ENCODE assay signal across 8 cellular contexts in genomic region chr1:201882665-201883132, GRCh38. TPM values are rescaled to one million over a fixed set of nuclear protein-coding genes. Genes with fewer than 3 reads are reported as not detected.
A peak's percentile ranks its signal among the peaks of the same experiment; 100 is the strongest.
DNase-seq lines count a peak whose midpoint lies in the region; ATAC-seq and TF ChIP-seq lines count a peak whose summit lies in the region.

No MANE protein-coding gene starts in this region.

- no peaks in the 10 kb centered on the region for H3K79me2 ChIP-seq in PC-3 (ENCODE audit: low read length)

- H3K9ac ChIP-seq in BLaER1 (no peak overlapping the region), PC-3 (ENCODE audit: low read length) (peak overlapping the region; percentile 36)

- H3K9me3 ChIP-seq in BLaER1 (no peaks in the 10 kb centered on the region), PC-3 (ENCODE audit: low read length) (no peaks in the 10 kb centered on the region)

- H2AFZ ChIP-seq in PC-3 (ENCODE audit: low read length) = no peak overlapping the region

- peak; percentile 6 for TF ChIP-seq POLR2A in erythroblast (IDR thresholded peaks at IDR 0.05; ENCODE audit: low read length)

- H3K4me1 ChIP-seq in BLaER1 (peaks cover 23% of the 10 kb centered on the region), PC-3 (ENCODE audit: insufficient read depth, low read length) (peaks cover 43% of the 10 kb centered on the region)

- ATAC-seq in GM21717 (IDR thresholded peaks at IDR 0.05; ENCODE audit: unreplicated experiment) (peak; percentile 71), PC-3 (peak; percentile 75), HG03442 (IDR thresholded peaks at IDR 0.05; ENCODE audit: unreplicated experiment) (no peak)
- peak; percentile 38 for ATAC-seq in stimulated activated naive CD8-positive, alpha-beta T cell treated with anti-CD3 and anti-CD28 coated beads, Interleukin-15, Interleukin-2, amounts not matched to agents 100 U/mL and 50 U/mL, for 24 hours
- ATAC-seq in naive thymus-derived CD8-positive, alpha-beta T cell = no peak

- H3K4me2 ChIP-seq in BLaER1 (0 out of 2 replicates have a peak overlapping the region, but pooled peaks have one; percentile 18), PC-3 (ENCODE audit: low read length) (peak overlapping the region; percentile 66)

- H3K9me3 Mint-ChIP-seq in naive thymus-derived CD8-positive, alpha-beta T cell = no peaks in the 10 kb centered on the region

- H3K9me2 ChIP-seq in PC-3 (replicated peaks; ENCODE audit: low read length) = no peaks in the 10 kb centered on the region

- peaks cover 0 to 8% (median 0%) of the 10 kb centered on the region in 5 donors for H3K27me3 Mint-ChIP-seq in naive thymus-derived CD8-positive, alpha-beta T cell

- H3K36me3 Mint-ChIP-seq in naive thymus-derived CD8-positive, alpha-beta T cell = peaks cover 0 to under 1% (median 0%) of the 10 kb centered on the region in 3 donors

- H3K36me3 ChIP-seq in BLaER1 (peaks cover 18% of the 10 kb centered on the region), PC-3 (ENCODE audit: low read depth, low read length) (no peaks in the 10 kb centered on the region)

- DNase-seq in PC-3 (peak; percentile 85), erythroblast (lab: John Stamatoyannopoulos, UW) (peak; percentile 38 to 68), putamen (ENCODE audit: low spot score) (no peak)
- DNase-seq in stimulated activated naive CD8-positive, alpha-beta T cell treated with anti-CD3 and anti-CD28 coated beads, Interleukin-15, Interleukin-2, amounts not matched to agents 100 U/mL and 50 U/mL, for 24 hours = no peak
- DNase-seq in naive thymus-derived CD8-positive, alpha-beta T cell = no peak

- peaks cover 15% of the 10 kb centered on the region for H3K27me3 ChIP-seq in BLaER1
- no peaks in the 10 kb centered on the region for H3K27me3 ChIP-seq in PC-3 (ENCODE audit: low read length)

- H3K27ac Mint-ChIP-seq in naive thymus-derived CD8-positive, alpha-beta T cell = peak overlapping the region in 2 of 10 donors; percentile 2 to 66

- H3K4me3 ChIP-seq in BLaER1 = no peak overlapping the region
- H3K4me3 ChIP-seq in PC-3 (ENCODE audit: low read length) = no peak overlapping the region

- H3K4me3 Mint-ChIP-seq in naive thymus-derived CD8-positive, alpha-beta T cell = no peak overlapping the region

- peaks cover 0 to 22% (median 5%) of the 10 kb centered on the region in 4 donors for H3K4me1 Mint-ChIP-seq in naive thymus-derived CD8-positive, alpha-beta T cell

- H3F3A ChIP-seq in PC-3 (ENCODE audit: low read length, unreplicated experiment) = no peaks in the 10 kb centered on the region

- intact Hi-C loops in PC-3 (cut with micrococcal nuclease) = no loop called here

- CTCF ChIA-PET in PC-3 (lab: Charles Lee) = interaction anchor here (0.5 to 0.8 kb wide), 2 partner anchors 13 to 55 kb away, joined by 3 to 5 read pairs; no protein-coding TSS in a partner anchor

- H4K20me1 ChIP-seq in BLaER1 (no peaks in the 10 kb centered on the region; the same call in 1 of the 2 replicates), PC-3 (ENCODE audit: low read length) (no peaks in the 10 kb centered on the region)

- no TSS peak for BruUV-seq in PC-3 (replicated peaks; lab: Mats Ljungman, UMichigan)

- POLR2A ChIA-PET in PC-3 (lab: Charles Lee; ENCODE audit: unreplicated experiment) = interaction anchor here (0.6 kb wide), 1 partner anchor 59 kb away, joined by 3 read pairs; no protein-coding TSS in a partner anchor
- POLR2A ChIA-PET in naive thymus-derived CD8-positive, alpha-beta T cell (lab: Charles Lee) = interaction anchor here (0.5 to 1.0 kb wide), 3 partner anchors 72 to 992 kb away, joined by 3 to 8 read pairs (median 3); partner anchors contain the start of gene TIMM17A

- TF ChIP-seq CTCF in PC-3 (conservative IDR thresholded peaks at IDR 0.05; ENCODE audit: low read depth, low read length) = peak; percentile 23; the same call in 1 of the 2 replicates

- H3K27ac ChIP-seq in BLaER1 (no peak overlapping the region), PC-3 (ENCODE audit: low read length) (peak overlapping the region; percentile 82)

RNA-seq across cellular contexts. Expression of gene SHISA4, which starts 6.0 kb away (rescaled TPM):
- total RNA-seq in PC-3 (2014; rRNA removed) = 12.4 and 14.3 TPM in 2 replicates
- total RNA-seq in naive thymus-derived CD8-positive, alpha-beta T cell = under 1 TPM; 0.77 to 0.96 TPM
- not detected for polyA plus RNA-seq in naive thymus-derived CD8-positive, alpha-beta T cell

RNA-seq across cellular contexts. Expression of gene IPO9, which starts 53.7 kb away (rescaled TPM):
- total RNA-seq in PC-3 (2014; rRNA removed) = 21.6 and 23.6 TPM in 2 replicates
- 10 to 100 TPM; 40.7 to 40.8 TPM for total RNA-seq in naive thymus-derived CD8-positive, alpha-beta T cell
- polyA plus RNA-seq in naive thymus-derived CD8-positive, alpha-beta T cell = 10 to 100 TPM; 14.4 to 22.5 (median 14.7) TPM

Comparison
In these comparisons a context has a peak if more than half of its experiments do, and no peak if none do; other contexts are left out.
1. ATAC-seq: peak in GM21717 (single experiment), PC-3 (single experiment) and stimulated activated naive CD8-positive, alpha-beta T cell treated with anti-CD3 and anti-CD28 coated beads, Interleukin-15, Interleukin-2, amounts not matched to agents 100 U/mL and 50 U/mL, for 24 hours (single experiment); none in HG03442 (single experiment) and naive thymus-derived CD8-positive, alpha-beta T cell (0 of 2).
2. DNase-seq: peak in PC-3 (single experiment) and erythroblast (2 of 2); none in stimulated activated naive CD8-positive, alpha-beta T cell treated with anti-CD3 and anti-CD28 coated beads, Interleukin-15, Interleukin-2, amounts not matched to agents 100 U/mL and 50 U/mL, for 24 hours (single experiment), putamen (single experiment) and naive thymus-derived CD8-positive, alpha-beta T cell (0 of 10).